In the genomic region with DNA sequence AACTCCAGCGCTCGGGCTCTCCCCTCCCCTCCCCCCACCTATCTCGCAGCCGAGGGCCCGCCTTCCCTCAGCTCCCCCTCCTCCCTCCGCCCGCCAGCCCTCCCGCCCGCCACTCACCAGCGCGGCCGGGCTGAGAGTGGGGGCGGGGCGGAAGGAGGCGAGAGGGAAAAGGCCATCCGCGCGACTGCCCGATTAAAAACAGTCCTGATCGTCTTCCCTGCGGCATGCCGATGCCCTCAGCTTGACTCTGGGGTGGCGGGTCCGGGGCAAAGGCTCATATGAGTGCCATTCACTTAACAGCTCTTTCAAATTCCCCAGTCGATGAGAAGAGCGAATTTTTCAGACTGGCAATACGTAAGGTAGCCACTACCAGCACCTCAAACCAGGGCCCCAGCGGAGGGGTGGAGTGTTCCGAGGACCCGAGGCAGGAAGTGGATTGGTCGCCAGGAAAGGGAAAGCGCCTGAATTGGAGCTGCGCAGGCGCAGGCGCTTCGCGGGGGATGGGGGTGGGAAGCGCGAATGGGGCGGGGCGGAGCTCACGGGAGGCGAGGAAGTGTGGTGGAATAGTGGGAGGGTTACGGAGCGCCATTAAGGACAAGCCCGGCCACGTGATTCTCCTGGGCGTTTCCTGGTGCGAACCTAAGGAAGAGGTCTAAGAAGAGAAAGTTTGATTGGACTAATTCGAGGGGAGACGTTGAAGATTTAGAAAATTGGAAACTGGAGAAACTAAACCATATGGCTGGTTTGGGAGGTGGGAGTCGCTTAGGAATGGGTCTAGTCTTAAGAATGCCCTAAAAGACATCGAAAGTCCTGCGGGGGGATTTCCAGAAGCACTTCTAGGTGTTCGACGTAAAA, we compare ENCODE assay signal across 8 cellular contexts. TPM values are rescaled to one million over a fixed set of nuclear protein-coding genes. Genes with fewer than 3 reads are reported as not detected.
DNase-seq lines count a peak whose midpoint lies in the region; ATAC-seq and TF ChIP-seq lines count a peak whose summit lies in the region.

A gene with protein sequence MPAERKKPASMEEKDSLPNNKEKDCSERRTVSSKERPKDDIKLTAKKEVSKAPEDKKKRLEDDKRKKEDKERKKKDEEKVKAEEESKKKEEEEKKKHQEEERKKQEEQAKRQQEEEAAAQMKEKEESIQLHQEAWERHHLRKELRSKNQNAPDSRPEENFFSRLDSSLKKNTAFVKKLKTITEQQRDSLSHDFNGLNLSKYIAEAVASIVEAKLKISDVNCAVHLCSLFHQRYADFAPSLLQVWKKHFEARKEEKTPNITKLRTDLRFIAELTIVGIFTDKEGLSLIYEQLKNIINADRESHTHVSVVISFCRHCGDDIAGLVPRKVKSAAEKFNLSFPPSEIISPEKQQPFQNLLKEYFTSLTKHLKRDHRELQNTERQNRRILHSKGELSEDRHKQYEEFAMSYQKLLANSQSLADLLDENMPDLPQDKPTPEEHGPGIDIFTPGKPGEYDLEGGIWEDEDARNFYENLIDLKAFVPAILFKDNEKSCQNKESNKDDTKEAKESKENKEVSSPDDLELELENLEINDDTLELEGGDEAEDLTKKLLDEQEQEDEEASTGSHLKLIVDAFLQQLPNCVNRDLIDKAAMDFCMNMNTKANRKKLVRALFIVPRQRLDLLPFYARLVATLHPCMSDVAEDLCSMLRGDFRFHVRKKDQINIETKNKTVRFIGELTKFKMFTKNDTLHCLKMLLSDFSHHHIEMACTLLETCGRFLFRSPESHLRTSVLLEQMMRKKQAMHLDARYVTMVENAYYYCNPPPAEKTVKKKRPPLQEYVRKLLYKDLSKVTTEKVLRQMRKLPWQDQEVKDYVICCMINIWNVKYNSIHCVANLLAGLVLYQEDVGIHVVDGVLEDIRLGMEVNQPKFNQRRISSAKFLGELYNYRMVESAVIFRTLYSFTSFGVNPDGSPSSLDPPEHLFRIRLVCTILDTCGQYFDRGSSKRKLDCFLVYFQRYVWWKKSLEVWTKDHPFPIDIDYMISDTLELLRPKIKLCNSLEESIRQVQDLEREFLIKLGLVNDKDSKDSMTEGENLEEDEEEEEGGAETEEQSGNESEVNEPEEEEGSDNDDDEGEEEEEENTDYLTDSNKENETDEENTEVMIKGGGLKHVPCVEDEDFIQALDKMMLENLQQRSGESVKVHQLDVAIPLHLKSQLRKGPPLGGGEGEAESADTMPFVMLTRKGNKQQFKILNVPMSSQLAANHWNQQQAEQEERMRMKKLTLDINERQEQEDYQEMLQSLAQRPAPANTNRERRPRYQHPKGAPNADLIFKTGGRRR (minus strand): TSS at position 13 of the 855 bp plus-strand sequence. CDS start 7,386 bp downstream, outside the sequence.

- no peaks in the 10 kb centered on the region for H3K9me1 ChIP-seq in IMR-90 (ENCODE audit: insufficient read depth, low read length)

- H3K9me2 ChIP-seq in OCI-LY7 (ENCODE audit: insufficient read depth, low read length), result no peaks in the 10 kb centered on the region

- H3K4me1 Mint-ChIP-seq in endothelial cell (ENCODE audit: unreplicated experiment), result peaks cover 13% of the 10 kb centered on the region

- no peaks in the 10 kb centered on the region for H3K27me3 ChIP-seq in IMR-90 (ENCODE audit: control insufficient read depth, insufficient read depth, low read length)

- H3K9me3 Mint-ChIP-seq in endothelial cell (ENCODE audit: unreplicated experiment), result no peaks in the 10 kb centered on the region

- H3K36me3 Mint-ChIP-seq in endothelial cell (ENCODE audit: low read depth, unreplicated experiment), result peaks cover 6% of the 10 kb centered on the region

- H3K18ac ChIP-seq in IMR-90 (ENCODE audit: low read depth, low read length), result peak within 1 kb of the TSS; percentile 98

- no peak for TF ChIP-seq POLR2A in IMR-90 (IDR thresholded peaks at IDR 0.05; ENCODE audit: low read depth, low read length)

- H2BK15ac ChIP-seq in IMR-90 (ENCODE audit: low read depth, low read length), result peak within 1 kb of the TSS; percentile 99; the same call in 2 of the 3 replicates

- TF ChIP-seq CTCF in IMR-90 (conservative IDR thresholded peaks at IDR 0.05; ENCODE audit: low read depth, low read length), result no peak
- no peak for TF ChIP-seq CTCF in OCI-LY7 (conservative IDR thresholded peaks at IDR 0.05; ENCODE audit: low read length)
- TF ChIP-seq CTCF in endothelial cell (IDR thresholded peaks at IDR 0.05; ENCODE audit: unreplicated experiment), result no peak

- peak within 1 kb of the TSS; percentile 99 for H3K9ac ChIP-seq in IMR-90 (ENCODE audit: low read depth, low read length)

- H2AFZ ChIP-seq in IMR-90 (replicated peaks; ENCODE audit: low read length, poor library complexity) (peak within 1 kb of the TSS; percentile 97), OCI-LY7 (ENCODE audit: low read length) (peak within 1 kb of the TSS; percentile 78)

- BruUV-seq in IMR-90 (replicated peaks; lab: Mats Ljungman, UMichigan) (no TSS peak), OCI-LY7 (replicated peaks; lab: Mats Ljungman, UMichigan) (no TSS peak)

- peak within 1 kb of the TSS; percentile 100 for H2BK120ac ChIP-seq in IMR-90 (ENCODE audit: low read depth, low read length)

- H3K27ac ChIP-seq in IMR-90 (ENCODE audit: insufficient read depth, low read length), result peak within 1 kb of the TSS; percentile 99
- H3K27ac ChIP-seq in OCI-LY7 (ENCODE audit: low read depth, low read length, poor library complexity, severe bottlenecking), result peak within 1 kb of the TSS; percentile 79
- H3K27ac ChIP-seq in mesodermal cell (ENCODE audit: low read depth, low read length, severe bottlenecking), result peak within 1 kb of the TSS; percentile 100

- no peaks in the 10 kb centered on the region for H3K36me3 ChIP-seq in IMR-90 (ENCODE audit: control insufficient read depth, insufficient read depth, low read length)
- peaks cover 7% of the 10 kb centered on the region; the same call in 1 of the 2 replicates for H3K36me3 ChIP-seq in OCI-LY7 (ENCODE audit: insufficient read depth, low read length)
- no peaks in the 10 kb centered on the region for H3K36me3 ChIP-seq in mesodermal cell (ENCODE audit: control insufficient read depth, insufficient read depth, low read length)

- peak within 1 kb of the TSS; percentile 100 for H3K14ac ChIP-seq in IMR-90 (replicated peaks; ENCODE audit: low read depth, low read length)

- H3K4me3 ChIP-seq in IMR-90 (ENCODE audit: insufficient read depth, low read depth, low read length) (peak within 1 kb of the TSS; percentile 91), OCI-LY7 (ENCODE audit: low read depth, low read length, poor library complexity, severe bottlenecking) (peak within 1 kb of the TSS; percentile 99), mesodermal cell (ENCODE audit: extremely low read depth, insufficient read depth, low read length, poor library complexity, severe bottlenecking) (peak within 1 kb of the TSS; percentile 99)

- POLR2A ChIA-PET in IMR-90 (lab: Charles Lee; ENCODE audit: unreplicated experiment) (no interaction called here), OCI-LY7 (lab: Charles Lee) (interaction anchor here (0.6 to 3.3 kb wide), 12 partner anchors 8 to 876 kb away, joined by 3 to 14 read pairs (median 4); no protein-coding TSS in a partner anchor)

- peak within 1 kb of the TSS; percentile 99 for H2BK20ac ChIP-seq in IMR-90 (ENCODE audit: low read depth, low read length)

- peak within 1 kb of the TSS; percentile 100 for H2BK5ac ChIP-seq in IMR-90 (ENCODE audit: low read depth, low read length, poor library complexity, severe bottlenecking)

- peak within 1 kb of the TSS; percentile 100 for H4K91ac ChIP-seq in IMR-90 (ENCODE audit: insufficient read depth, low read depth, low read length)

- no peak for TF ChIP-seq RAD21 in IMR-90 (IDR thresholded peaks at IDR 0.05; ENCODE audit: low read length)

- peak within 1 kb of the TSS; percentile 97 for H3K4me3 Mint-ChIP-seq in endothelial cell (ENCODE audit: unreplicated experiment)

- peak within 1 kb of the TSS; percentile 100 for H3K27ac Mint-ChIP-seq in endothelial cell (ENCODE audit: unreplicated experiment)

- dilution Hi-C loops in IMR-90 (cut with HindIII; ENCODE audit: low sequenced_read_pairs, unreplicated experiment), result no loop called here

- H3K27me3 Mint-ChIP-seq in endothelial cell (ENCODE audit: unreplicated experiment), result peaks cover 10% of the 10 kb centered on the region

- H4K5ac ChIP-seq in IMR-90 (ENCODE audit: low read depth, low read length), result peak within 1 kb of the TSS; percentile 98

- H3K9me3 ChIP-seq in IMR-90 (ENCODE audit: control insufficient read depth, insufficient read depth, low read length), result no peaks in the 10 kb centered on the region
- H3K9me3 ChIP-seq in OCI-LY7 (ENCODE audit: low read length), result no peaks in the 10 kb centered on the region
- peaks cover 4% of the 10 kb centered on the region for H3K9me3 ChIP-seq in mesodermal cell (ENCODE audit: control insufficient read depth, low read length)

- H3K4me2 ChIP-seq in IMR-90 (ENCODE audit: low read depth, low read length) (peak within 1 kb of the TSS; percentile 84), OCI-LY7 (ENCODE audit: low read length) (peak within 1 kb of the TSS; percentile 92)

- H3K79me1 ChIP-seq in IMR-90 (ENCODE audit: low read depth in 1 of 2, low read length in 2 of 2), result peaks cover 4 to 23% of the 10 kb centered on the region in 2 experiments; a peak in 3 of 4 replicates

- CTCF ChIA-PET in IMR-90 (lab: Yijun Ruan, JAX), result no interaction called here
- CTCF ChIA-PET in OCI-LY7 (lab: Charles Lee; ENCODE audit: unreplicated experiment), result interaction anchor here (0.6 to 1.5 kb wide), 4 partner anchors 8 to 87 kb away, joined by 3 to 7 read pairs (median 4); no protein-coding TSS in a partner anchor

- H2AK9ac ChIP-seq in IMR-90 (replicated peaks; ENCODE audit: low read depth, low read length, poor library complexity), result peak within 1 kb of the TSS; percentile 100

- H3K23ac ChIP-seq in IMR-90 (ENCODE audit: low read depth, low read length), result peak within 1 kb of the TSS; percentile 100

- H4K8ac ChIP-seq in IMR-90 (ENCODE audit: low read depth in 2 of 2, low read length in 2 of 2), result peak within 1 kb of the TSS; percentile 99 to 100

- peaks cover 53% of the 10 kb centered on the region for H3K79me2 ChIP-seq in OCI-LY7 (ENCODE audit: insufficient read depth, low read depth, low read length)

- H2AK5ac ChIP-seq in IMR-90 (ENCODE audit: low read depth, low read length), result peak within 1 kb of the TSS; percentile 69

- peak; percentile 98 for DNase-seq in D341Med (ENCODE audit: low spot score)
- peak; percentile 98 for DNase-seq in IMR-90
- DNase-seq in OCI-LY7 (ENCODE audit: low spot score), result peak; percentile 99
- DNase-seq in activated CD8-positive, alpha-beta memory T cell treated with anti-CD3 and anti-CD28 coated beads, Interleukin-2, amount 50 U/mL, for 48 hours, result peak; percentile 97
- peak; percentile 97 for DNase-seq in endothelial cell (ENCODE audit: low spot score)
- peak; percentile 90 for DNase-seq in stimulated activated CD8-positive, alpha-beta memory T cell treated with anti-CD3 and anti-CD28 coated beads, Interleukin-15, amount 100 ng/mL, for 24 hours (ENCODE audit: low read depth)

- no peaks in the 10 kb centered on the region; the same call in 1 of the 2 replicates for H4K20me1 ChIP-seq in IMR-90 (ENCODE audit: insufficient read depth, low read length)
- H4K20me1 ChIP-seq in OCI-LY7 (ENCODE audit: insufficient read depth, low read length), result peaks cover 18% of the 10 kb centered on the region; the same call in 1 of the 2 replicates

- in situ Hi-C loops in IMR-90 (cut with MboI; ENCODE audit: low sequenced_read_pairs), result no loop called here

- ATAC-seq in GM21528 (IDR thresholded peaks at IDR 0.05; ENCODE audit: low FRiP score, unreplicated experiment) (peak; percentile 60), IMR-90 (ENCODE audit: low read depth) (peak; percentile 94)

- intact Hi-C loops in IMR-90 (cut with micrococcal nuclease) (no loop called here), OCI-LY7 (cut with micrococcal nuclease; ENCODE audit: unreplicated experiment) (loop anchor here (1.0 to 10.0 kb wide), 4 partner anchors 25 to 358 kb away; a partner anchor contains a TSS)

- WGBS in IMR-90 (ENCODE audit: extremely low coverage in 2 of 2, insufficient read length in 1 of 2), 2 experiments, result 4% methylated on average over 15 of the region's 56 CpGs; no CpG with 5 or more reads in 1 of the 2 experiments
- 12 to 14% methylated on average over 26 to 30 of the region's 56 CpGs for WGBS in mesodermal cell (ENCODE audit: insufficient coverage in 2 of 2), 2 experiments

- H3K4ac ChIP-seq in IMR-90 (ENCODE audit: low read depth, low read length), result peak within 1 kb of the TSS; percentile 100

- H3K4me1 ChIP-seq in IMR-90 (ENCODE audit: control insufficient read depth, insufficient read depth, low read length) (no peaks in the 10 kb centered on the region), OCI-LY7 (ENCODE audit: insufficient read depth, low read length, poor library complexity, severe bottlenecking) (peaks cover 25% of the 10 kb centered on the region), mesodermal cell (ENCODE audit: control insufficient read depth, insufficient read depth, low read length, poor library complexity, severe bottlenecking) (no peaks in the 10 kb centered on the region)

- H3K56ac ChIP-seq in IMR-90 (ENCODE audit: extremely low read depth, insufficient read depth, low read length), result peak within 1 kb of the TSS; percentile 100

RNA-seq across cellular contexts. Expression of the gene that starts here (rescaled TPM):
- total RNA-seq in IMR-90 (2012; rRNA removed) (14.3 and 22.8 TPM in 2 replicates), OCI-LY7 (2022) (44.6 and 46.8 TPM in 2 replicates), endothelial cell (ENCODE audit: unreplicated experiment) (21.9 TPM)
- polyA plus RNA-seq in IMR-90 (2012; rRNA removed), result 8.0 and 9.2 TPM in 2 replicates
- polyA plus RNA-seq in IMR-90 (2012; cell fraction: cytosol; rRNA removed), result 1.0 and 1.5 TPM in 2 replicates
- 1.2 and 7.8 TPM in 2 replicates for polyA plus RNA-seq in IMR-90 (2012; cell fraction: nucleus; rRNA removed; ENCODE audit: low replicate concordance)
- 24.8 and 28.0 TPM in 2 replicates for total RNA-seq in OCI-LY7 (2014; rRNA removed; shearing (Covaris generic))
- polyA plus RNA-seq in mesodermal cell (2013, experiment 1 of 2), result 12.4 TPM
- polyA plus RNA-seq in mesodermal cell (2013, experiment 2 of 2), result 14.2 TPM

Comparison
In these comparisons a context has a peak if more than half of its experiments do, and no peak if none do; other contexts are left out.
1. Peak in every context shown above with its lines: DNase-seq, ATAC-seq, H3K4me3 ChIP-seq and H3K27ac ChIP-seq.